In genomic region chr15:34209421-34210282, GRCh38 we compare ENCODE assay signal across 8 cellular contexts. TPM values are rescaled to one million over a fixed set of nuclear protein-coding genes. Genes with fewer than 3 reads are reported as not detected.
DNase-seq lines count a peak whose midpoint lies in the region; ATAC-seq, FAIRE-seq and TF ChIP-seq lines count a peak whose summit lies in the region.

Gene KATNBL1 (minus strand): TSS chr15:34210096. CDS start chr15:34163676, 46,420 bp downstream.

- H3K27ac ChIP-seq in heart right ventricle = peak within 1 kb of the TSS; percentile 5 to 90 (median 82)
- peak within 1 kb of the TSS; percentile 83 for H3K27ac ChIP-seq in upper lobe of right lung

- intact Hi-C loops in heart right ventricle (cut with DNase I) = loop anchor here (1.0 to 10.0 kb wide), 9 partner anchors 15 to 149 kb away; partner anchors contain the start of genes EMC7 (in 2 of the 10) and PGBD4 (in 2 of the 10)
- intact Hi-C loops in posterior vena cava (cut with DNase I) = loop anchor here (5.0 kb wide), 2 partner anchors 147 to 152 kb away; no protein-coding TSS in a partner anchor
- intact Hi-C loops in upper lobe of right lung (cut with DNase I) = loop anchor here (10.0 kb wide), 2 partner anchors 105 to 145 kb away; partner anchors contain the start of genes EMC7 and PGBD4

- peak within 1 kb of the TSS; percentile 88 for H3K9ac ChIP-seq in adipocyte (ENCODE audit: low read length)

- 0 to 1% methylated on average over 77 to 81 of the region's 81 CpGs for WGBS in heart right ventricle, 2 donors

- TF ChIP-seq POLR2A in GM12891 (IDR thresholded peaks at IDR 0.05; ENCODE audit: low read depth, low read length) = peak; percentile 89

- peak; percentile 93 for FAIRE-seq in GM12891 (lab: Jason Lieb, UNC)

- peak; percentile 92 to 98 (median 96) for TF ChIP-seq CTCF in heart right ventricle (IDR thresholded peaks at IDR 0.05)
- peak; percentile 94 for TF ChIP-seq CTCF in upper lobe of right lung (IDR thresholded peaks at IDR 0.05)

- ATAC-seq in HG02840 (IDR thresholded peaks at IDR 0.05; ENCODE audit: low FRiP score, unreplicated experiment) (peak; percentile 96), heart right ventricle (peak; percentile 99 to 100 (median 100)), upper lobe of right lung (peak; percentile 99)

- peaks cover 9% of the 10 kb centered on the region for H3K4me1 ChIP-seq in adipocyte (ENCODE audit: control insufficient read depth, insufficient read depth, low read length)
- peaks cover 7 to 25% (median 13%) of the 10 kb centered on the region in 9 donors for H3K4me1 ChIP-seq in heart right ventricle
- H3K4me1 ChIP-seq in upper lobe of right lung = no peaks in the 10 kb centered on the region

- DNase-seq in GM12891 (ENCODE audit: insufficient read length, low spot score) = peak; percentile 93
- peak; percentile 89 for DNase-seq in NCI-H1436 (lab: John Stamatoyannopoulos, UW)
- peak; percentile 90 for DNase-seq in T follicular helper cell (ENCODE audit: low read depth)
- peak; percentile 98 for DNase-seq in adipocyte (ENCODE audit: low read depth)
- DNase-seq in heart right ventricle = peak; percentile 97 to 99
- peak; percentile 99 for DNase-seq in posterior vena cava (ENCODE audit: low spot score)
- peak; percentile 99 for DNase-seq in upper lobe of right lung

- no peaks in the 10 kb centered on the region for H3K9me3 ChIP-seq in adipocyte (ENCODE audit: control insufficient read depth, low read length)
- H3K9me3 ChIP-seq in heart right ventricle = no peaks in the 10 kb centered on the region
- no peaks in the 10 kb centered on the region for H3K9me3 ChIP-seq in upper lobe of right lung

- no peaks in the 10 kb centered on the region for H3K27me3 ChIP-seq in adipocyte (replicated peaks; ENCODE audit: control insufficient read depth, insufficient read depth, low read length)
- no peaks in the 10 kb centered on the region for H3K27me3 ChIP-seq in heart right ventricle
- no peaks in the 10 kb centered on the region for H3K27me3 ChIP-seq in upper lobe of right lung

- H3K36me3 ChIP-seq in adipocyte (ENCODE audit: control insufficient read depth, insufficient read depth, low read length, severe bottlenecking) = no peaks in the 10 kb centered on the region
- H3K36me3 ChIP-seq in heart right ventricle = peaks cover 0 to 7% (median 0%) of the 10 kb centered on the region in 9 donors
- H3K36me3 ChIP-seq in upper lobe of right lung = peaks cover 3% of the 10 kb centered on the region

- H3K4me3 ChIP-seq in adipocyte (ENCODE audit: low read length) (peak within 1 kb of the TSS; percentile 95), heart right ventricle (peak within 1 kb of the TSS; percentile 46 to 90 (median 68)), upper lobe of right lung (peak within 1 kb of the TSS; percentile 57)

TF ChIP-seq in GM12891, 5 proteins besides CTCF, POLR2A, EP300 and RAD21:
- TF ChIP-seq PAX5 (IDR thresholded peaks at IDR 0.05; ENCODE audit: insufficient read depth, low read length, severe bottlenecking) = no peak
- peak; percentile 79 for TF ChIP-seq POLR2AphosphoS5 (IDR thresholded peaks at IDR 0.05; ENCODE audit: low read depth, low read length)
- peak; percentile 85 for TF ChIP-seq TAF1 (IDR thresholded peaks at IDR 0.05; ENCODE audit: low read depth, low read length)
- peak; percentile 38; the same call in 1 of the 2 replicates for TF ChIP-seq SPI1 (IDR thresholded peaks at IDR 0.05; ENCODE audit: low read depth, low read length)
TF ChIP-seq in GM12891: peak in this region for 3.

RNA-seq across cellular contexts. Expression of gene KATNBL1, which starts in this region (rescaled TPM):
- 18.2 TPM for polyA plus RNA-seq in GM12891 (2012; ENCODE audit: low read depth, missing spikeins)
- total RNA-seq in heart right ventricle = 10 to 100 TPM; 11.5 to 20.2 (median 17.4) TPM
- polyA plus RNA-seq in heart right ventricle = 10 to 100 TPM; 10.6 to 41.6 TPM
- 10 to 100 TPM; 40.1 to 54.8 TPM for total RNA-seq in posterior vena cava
- total RNA-seq in upper lobe of right lung = 37.9 TPM

Comparison
In these comparisons a context has a peak if more than half of its experiments do, and no peak if none do; other contexts are left out.
1. Peak in every context shown above with its lines: DNase-seq, ATAC-seq, H3K4me3 ChIP-seq and H3K27ac ChIP-seq.